Comparison of ENCODE assay signal across 1 cellular context in genomic region chr16:30028438-30029093, GRCh38.
A peak's percentile ranks its signal among the peaks of the same experiment; 100 is the strongest.
TF ChIP-seq lines count a peak whose summit lies in the region.

No MANE protein-coding gene starts in this region.

TF ChIP-seq in K562, 482 proteins besides CTCF, POLR2A, EP300 and RAD21 (continues in another document):
- no peak for TF ChIP-seq KHSRP (IDR thresholded peaks at IDR 0.05)
- TF ChIP-seq PRDM10 (IDR thresholded peaks at IDR 0.05; ENCODE audit: partially characterized antibody) = no peak
- TF ChIP-seq BMI1 (IDR thresholded peaks at IDR 0.05; ENCODE audit: low read length) = no peak
- TF ChIP-seq, protein P1, sequence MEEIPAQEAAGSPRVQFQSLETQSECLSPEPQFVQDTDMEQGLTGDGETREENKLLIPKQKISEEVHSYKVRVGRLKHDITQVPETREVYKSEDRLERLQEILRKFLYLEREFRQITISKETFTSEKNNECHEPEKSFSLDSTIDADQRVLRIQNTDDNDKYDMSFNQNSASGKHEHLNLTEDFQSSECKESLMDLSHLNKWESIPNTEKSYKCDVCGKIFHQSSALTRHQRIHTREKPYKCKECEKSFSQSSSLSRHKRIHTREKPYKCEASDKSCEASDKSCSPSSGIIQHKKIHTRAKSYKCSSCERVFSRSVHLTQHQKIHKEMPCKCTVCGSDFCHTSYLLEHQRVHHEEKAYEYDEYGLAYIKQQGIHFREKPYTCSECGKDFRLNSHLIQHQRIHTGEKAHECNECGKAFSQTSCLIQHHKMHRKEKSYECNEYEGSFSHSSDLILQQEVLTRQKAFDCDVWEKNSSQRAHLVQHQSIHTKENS (CRISPR knock-in tag; IDR thresholded peaks at IDR 0.05) = no peak
- no peak for TF ChIP-seq BDP1 (IDR thresholded peaks at IDR 0.05; ENCODE audit: insufficient read depth, insufficient read length)
- TF ChIP-seq ZNF133 (CRISPR knock-in tag; IDR thresholded peaks at IDR 0.05) = no peak
- no peak for TF ChIP-seq SRSF7 (optimal IDR thresholded peaks at IDR 0.05; ENCODE audit: low read depth, low read length)
- TF ChIP-seq POLR2H (tag; IDR thresholded peaks at IDR 0.05; ENCODE audit: low read depth) = no peak
- TF ChIP-seq, protein P2, sequence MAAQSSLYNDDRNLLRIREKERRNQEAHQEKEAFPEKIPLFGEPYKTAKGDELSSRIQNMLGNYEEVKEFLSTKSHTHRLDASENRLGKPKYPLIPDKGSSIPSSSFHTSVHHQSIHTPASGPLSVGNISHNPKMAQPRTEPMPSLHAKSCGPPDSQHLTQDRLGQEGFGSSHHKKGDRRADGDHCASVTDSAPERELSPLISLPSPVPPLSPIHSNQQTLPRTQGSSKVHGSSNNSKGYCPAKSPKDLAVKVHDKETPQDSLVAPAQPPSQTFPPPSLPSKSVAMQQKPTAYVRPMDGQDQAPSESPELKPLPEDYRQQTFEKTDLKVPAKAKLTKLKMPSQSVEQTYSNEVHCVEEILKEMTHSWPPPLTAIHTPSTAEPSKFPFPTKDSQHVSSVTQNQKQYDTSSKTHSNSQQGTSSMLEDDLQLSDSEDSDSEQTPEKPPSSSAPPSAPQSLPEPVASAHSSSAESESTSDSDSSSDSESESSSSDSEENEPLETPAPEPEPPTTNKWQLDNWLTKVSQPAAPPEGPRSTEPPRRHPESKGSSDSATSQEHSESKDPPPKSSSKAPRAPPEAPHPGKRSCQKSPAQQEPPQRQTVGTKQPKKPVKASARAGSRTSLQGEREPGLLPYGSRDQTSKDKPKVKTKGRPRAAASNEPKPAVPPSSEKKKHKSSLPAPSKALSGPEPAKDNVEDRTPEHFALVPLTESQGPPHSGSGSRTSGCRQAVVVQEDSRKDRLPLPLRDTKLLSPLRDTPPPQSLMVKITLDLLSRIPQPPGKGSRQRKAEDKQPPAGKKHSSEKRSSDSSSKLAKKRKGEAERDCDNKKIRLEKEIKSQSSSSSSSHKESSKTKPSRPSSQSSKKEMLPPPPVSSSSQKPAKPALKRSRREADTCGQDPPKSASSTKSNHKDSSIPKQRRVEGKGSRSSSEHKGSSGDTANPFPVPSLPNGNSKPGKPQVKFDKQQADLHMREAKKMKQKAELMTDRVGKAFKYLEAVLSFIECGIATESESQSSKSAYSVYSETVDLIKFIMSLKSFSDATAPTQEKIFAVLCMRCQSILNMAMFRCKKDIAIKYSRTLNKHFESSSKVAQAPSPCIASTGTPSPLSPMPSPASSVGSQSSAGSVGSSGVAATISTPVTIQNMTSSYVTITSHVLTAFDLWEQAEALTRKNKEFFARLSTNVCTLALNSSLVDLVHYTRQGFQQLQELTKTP (IDR thresholded peaks at IDR 0.05; ENCODE audit: low read depth in 1 of 2, partially characterized antibody in 2 of 2) = peak in 1 of 2 experiments; percentile 78
- TF ChIP-seq CHD1 (IDR thresholded peaks at IDR 0.05; ENCODE audit: low read length) = no peak
- no peak for TF ChIP-seq WHSC1 (IDR thresholded peaks at IDR 0.05; ENCODE audit: low read length)
- no peak for TF ChIP-seq ZFX (CRISPR knock-in tag; IDR thresholded peaks at IDR 0.05)
- TF ChIP-seq, protein P3, sequence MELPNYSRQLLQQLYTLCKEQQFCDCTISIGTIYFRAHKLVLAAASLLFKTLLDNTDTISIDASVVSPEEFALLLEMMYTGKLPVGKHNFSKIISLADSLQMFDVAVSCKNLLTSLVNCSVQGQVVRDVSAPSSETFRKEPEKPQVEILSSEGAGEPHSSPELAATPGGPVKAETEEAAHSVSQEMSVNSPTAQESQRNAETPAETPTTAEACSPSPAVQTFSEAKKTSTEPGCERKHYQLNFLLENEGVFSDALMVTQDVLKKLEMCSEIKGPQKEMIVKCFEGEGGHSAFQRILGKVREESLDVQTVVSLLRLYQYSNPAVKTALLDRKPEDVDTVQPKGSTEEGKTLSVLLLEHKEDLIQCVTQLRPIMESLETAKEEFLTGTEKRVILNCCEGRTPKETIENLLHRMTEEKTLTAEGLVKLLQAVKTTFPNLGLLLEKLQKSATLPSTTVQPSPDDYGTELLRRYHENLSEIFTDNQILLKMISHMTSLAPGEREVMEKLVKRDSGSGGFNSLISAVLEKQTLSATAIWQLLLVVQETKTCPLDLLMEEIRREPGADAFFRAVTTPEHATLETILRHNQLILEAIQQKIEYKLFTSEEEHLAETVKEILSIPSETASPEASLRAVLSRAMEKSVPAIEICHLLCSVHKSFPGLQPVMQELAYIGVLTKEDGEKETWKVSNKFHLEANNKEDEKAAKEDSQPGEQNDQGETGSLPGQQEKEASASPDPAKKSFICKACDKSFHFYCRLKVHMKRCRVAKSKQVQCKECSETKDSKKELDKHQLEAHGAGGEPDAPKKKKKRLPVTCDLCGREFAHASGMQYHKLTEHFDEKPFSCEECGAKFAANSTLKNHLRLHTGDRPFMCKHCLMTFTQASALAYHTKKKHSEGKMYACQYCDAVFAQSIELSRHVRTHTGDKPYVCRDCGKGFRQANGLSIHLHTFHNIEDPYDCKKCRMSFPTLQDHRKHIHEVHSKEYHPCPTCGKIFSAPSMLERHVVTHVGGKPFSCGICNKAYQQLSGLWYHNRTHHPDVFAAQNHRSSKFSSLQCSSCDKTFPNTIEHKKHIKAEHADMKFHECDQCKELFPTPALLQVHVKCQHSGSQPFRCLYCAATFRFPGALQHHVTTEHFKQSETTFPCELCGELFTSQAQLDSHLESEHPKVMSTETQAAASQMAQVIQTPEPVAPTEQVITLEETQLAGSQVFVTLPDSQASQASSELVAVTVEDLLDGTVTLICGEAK (IDR thresholded peaks at IDR 0.05) = 0 out of 2 replicates have a peak, but pooled peaks have one; percentile 13
- TF ChIP-seq, protein P3 (CRISPR knock-in tag; IDR thresholded peaks at IDR 0.05) = no peak
- no peak for TF ChIP-seq NFIX (CRISPR knock-in tag; IDR thresholded peaks at IDR 0.05; ENCODE audit: low read depth)
- peak in 1 of 2 experiments; percentile 77; a peak in 1 of 4 replicates for TF ChIP-seq MAZ (CRISPR knock-in tag; conservative IDR thresholded peaks at IDR 0.05 in 1 of 2, IDR thresholded peaks at IDR 0.05 in 1 of 2)
- no peak for TF ChIP-seq KAT2B (IDR thresholded peaks at IDR 0.05; ENCODE audit: low read depth, low read length)
- TF ChIP-seq RBBP5 (IDR thresholded peaks at IDR 0.05; ENCODE audit: borderline replicate concordance, insufficient read depth, low read length, poor library complexity, severe bottlenecking) = no peak
- no peak for TF ChIP-seq ZNF134 (CRISPR knock-in tag; conservative IDR thresholded peaks at IDR 0.05)
- no peak for TF ChIP-seq SIX5 (IDR thresholded peaks at IDR 0.05; ENCODE audit: borderline replicate concordance in 1 of 2, insufficient read depth in 1 of 2, low read depth in 1 of 2, low read length in 2 of 2)
- no peak for TF ChIP-seq MYBL2 (IDR thresholded peaks at IDR 0.05; ENCODE audit: low read depth)
- TF ChIP-seq MYBL2 (CRISPR knock-in tag; IDR thresholded peaks at IDR 0.05; ENCODE audit: borderline replicate concordance) = no peak
- peak; percentile 96 for TF ChIP-seq MIER1 (IDR thresholded peaks at IDR 0.05; ENCODE audit: low read depth)
- no peak for TF ChIP-seq PML (IDR thresholded peaks at IDR 0.05; ENCODE audit: low read length)
- TF ChIP-seq PRMT5 (CRISPR knock-in tag; IDR thresholded peaks at IDR 0.05) = peak; percentile 78; the same call in 1 of the 2 replicates
- no peak for TF ChIP-seq SP1 (CRISPR knock-in tag; IDR thresholded peaks at IDR 0.05)
- TF ChIP-seq, protein P4, sequence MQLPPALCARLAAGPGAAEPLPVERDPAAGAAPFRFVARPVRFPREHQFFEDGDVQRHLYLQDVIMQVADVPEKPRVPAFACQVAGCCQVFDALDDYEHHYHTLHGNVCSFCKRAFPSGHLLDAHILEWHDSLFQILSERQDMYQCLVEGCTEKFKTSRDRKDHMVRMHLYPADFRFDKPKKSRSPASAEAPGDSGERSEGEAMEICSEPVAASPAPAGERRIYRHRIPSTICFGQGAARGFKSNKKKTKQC (CRISPR knock-in tag; IDR thresholded peaks at IDR 0.05) = peak; percentile 75; the same call in 1 of the 2 replicates
- TF ChIP-seq, protein P5, sequence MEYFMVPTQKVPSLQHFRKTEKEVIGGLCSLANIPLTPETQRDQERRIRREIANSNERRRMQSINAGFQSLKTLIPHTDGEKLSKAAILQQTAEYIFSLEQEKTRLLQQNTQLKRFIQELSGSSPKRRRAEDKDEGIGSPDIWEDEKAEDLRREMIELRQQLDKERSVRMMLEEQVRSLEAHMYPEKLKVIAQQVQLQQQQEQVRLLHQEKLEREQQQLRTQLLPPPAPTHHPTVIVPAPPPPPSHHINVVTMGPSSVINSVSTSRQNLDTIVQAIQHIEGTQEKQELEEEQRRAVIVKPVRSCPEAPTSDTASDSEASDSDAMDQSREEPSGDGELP (CRISPR knock-in tag; IDR thresholded peaks at IDR 0.05; ENCODE audit: borderline replicate concordance) = peak; percentile 58
- no peak for TF ChIP-seq TCF3 (CRISPR knock-in tag; IDR thresholded peaks at IDR 0.05)
- no peak for TF ChIP-seq POLR2AphosphoS5 (IDR thresholded peaks at IDR 0.05; ENCODE audit: control insufficient read depth, insufficient read depth, low read depth, low read length)
- TF ChIP-seq ZNF717 (CRISPR knock-in tag; IDR thresholded peaks at IDR 0.05) = no peak
- TF ChIP-seq TOE1 (IDR thresholded peaks at IDR 0.05; ENCODE audit: borderline replicate concordance) = no peak
- TF ChIP-seq TOE1 (CRISPR knock-in tag; IDR thresholded peaks at IDR 0.05; ENCODE audit: borderline replicate concordance, low read depth) = no peak
- no peak for TF ChIP-seq NFYB (IDR thresholded peaks at IDR 0.05; ENCODE audit: extremely low read depth, insufficient read length)
- TF ChIP-seq, protein P6, sequence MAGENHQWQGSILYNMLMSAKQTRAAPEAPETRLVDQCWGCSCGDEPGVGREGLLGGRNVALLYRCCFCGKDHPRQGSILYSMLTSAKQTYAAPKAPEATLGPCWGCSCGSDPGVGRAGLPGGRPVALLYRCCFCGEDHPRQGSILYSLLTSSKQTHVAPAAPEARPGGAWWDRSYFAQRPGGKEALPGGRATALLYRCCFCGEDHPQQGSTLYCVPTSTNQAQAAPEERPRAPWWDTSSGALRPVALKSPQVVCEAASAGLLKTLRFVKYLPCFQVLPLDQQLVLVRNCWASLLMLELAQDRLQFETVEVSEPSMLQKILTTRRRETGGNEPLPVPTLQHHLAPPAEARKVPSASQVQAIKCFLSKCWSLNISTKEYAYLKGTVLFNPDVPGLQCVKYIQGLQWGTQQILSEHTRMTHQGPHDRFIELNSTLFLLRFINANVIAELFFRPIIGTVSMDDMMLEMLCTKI (IDR thresholded peaks at IDR 0.05; ENCODE audit: partially characterized antibody) = no peak
- TF ChIP-seq TAF1 (IDR thresholded peaks at IDR 0.05; ENCODE audit: control insufficient read depth, extremely low read depth, insufficient read depth, low read length, severe bottlenecking) = no peak
- TF ChIP-seq CREM (IDR thresholded peaks at IDR 0.05; ENCODE audit: low read depth) = no peak
